In genomic region chr2:41859615-41860014, GRCh38 we compare ENCODE assay signal across 24 cellular contexts.
A peak's percentile ranks its signal among the peaks of the same experiment; 100 is the strongest.
DNase-seq lines count a peak whose midpoint lies in the region; ATAC-seq, FAIRE-seq and TF ChIP-seq lines count a peak whose summit lies in the region.
"Had no signal": no experiment of that assay in that cellular context is flagged by ENCODE, and none has a peak within 500 bp of the region (broad histone marks: within the 10 kb centered on the region; RNA-seq: fewer than 3 reads in every experiment).

No MANE protein-coding gene starts in this region.

- TF ChIP-seq CTCF in PC-3 (conservative IDR thresholded peaks at IDR 0.05; ENCODE audit: low read depth, low read length) (no peak), colonic mucosa (IDR thresholded peaks at IDR 0.05) (no peak), pancreas (IDR thresholded peaks at IDR 0.05) (no peak), mesothelial cell of epicardium (IDR thresholded peaks at IDR 0.05; ENCODE audit: unreplicated experiment) (no peak), GM20000 (IDR thresholded peaks at IDR 0.05; ENCODE audit: extremely low read depth, missing control alignments) (no peak)

- H3F3A ChIP-seq in PC-3 (ENCODE audit: low read length, unreplicated experiment) = no peaks in the 10 kb centered on the region

- no peaks in the 10 kb centered on the region for H3K27me3 Mint-ChIP-seq in mesothelial cell of epicardium (ENCODE audit: low read depth)

- no peaks in the 10 kb centered on the region for H3K9me3 Mint-ChIP-seq in mesothelial cell of epicardium
- H3K9me3 Mint-ChIP-seq: effector memory CD8-positive, alpha-beta T cell had no signal

- 16 to 19% methylated on average over 1 of the region's 1 CpG for WGBS in pancreas, 2 donors

- no peaks in the 10 kb centered on the region for H3K4me1 Mint-ChIP-seq in mesothelial cell of epicardium

- H2AFZ ChIP-seq in ACC112 (ENCODE audit: low read length, unreplicated experiment) (peak overlapping the region; percentile 43), PC-3 (ENCODE audit: low read length) (peak overlapping the region; percentile 21)

- no peak overlapping the region for H3K4me3 Mint-ChIP-seq in mesothelial cell of epicardium
- H3K4me3 Mint-ChIP-seq: activated CD8-positive, alpha-beta memory T cell treated with anti-CD3 and anti-CD28 coated beads, Interleukin-2, amount 10 ng/mL, durations not matched to agents 7 days and 5 days; effector memory CD8-positive, alpha-beta T cell had no signal

- H3K27ac ChIP-seq in ACC112 (ENCODE audit: low read depth, low read length) (peak overlapping the region; percentile 86), PC-3 (ENCODE audit: low read length) (peak overlapping the region; percentile 87), colonic mucosa (peak overlapping the region; percentile 8), pancreas (peak overlapping the region in 2 of 4 donors; percentile 25 to 53)
- H3K27ac ChIP-seq: cardiac muscle cell, foreskin keratinocyte, heart left ventricle, psoas muscle, thoracic aorta had no signal

- H3K4me1 ChIP-seq in ACC112 (ENCODE audit: control insufficient read depth, insufficient read depth, low read length, unreplicated experiment) (peaks cover 16% of the 10 kb centered on the region), PC-3 (ENCODE audit: insufficient read depth, low read length) (peaks cover 27% of the 10 kb centered on the region), colonic mucosa (no peaks in the 10 kb centered on the region), pancreas (peaks cover 0 to 11% (median 7%) of the 10 kb centered on the region in 3 donors)
- H3K4me1 ChIP-seq: heart left ventricle, psoas muscle had no signal

- POLR2A ChIA-PET in PC-3 (lab: Charles Lee; ENCODE audit: unreplicated experiment) = interaction anchor here (0.7 kb wide), 1 partner anchor 337 kb away, joined by 4 read pairs; no protein-coding TSS in a partner anchor

- H3K4me3 ChIP-seq in ACC112 (ENCODE audit: low read depth, low read length) (peak overlapping the region; percentile 77), PC-3 (ENCODE audit: low read length) (peak overlapping the region; percentile 32; the same call in 1 of the 2 replicates), colonic mucosa (no peak overlapping the region), pancreas (no peak overlapping the region)
- H3K4me3 ChIP-seq: cardiac muscle cell, heart left ventricle, psoas muscle, thoracic aorta had no signal

- H3K36me3 ChIP-seq in ACC112 (ENCODE audit: insufficient read depth, low read length) (no peaks in the 10 kb centered on the region), PC-3 (ENCODE audit: low read depth, low read length) (no peaks in the 10 kb centered on the region), colonic mucosa (no peaks in the 10 kb centered on the region), pancreas (no peaks in the 10 kb centered on the region)
- H3K36me3 ChIP-seq: cardiac muscle cell, heart left ventricle, thoracic aorta had no signal

- FAIRE-seq in pancreas (lab: Jason Lieb, UNC) = no peak

- peak overlapping the region; percentile 80 for H3K4me2 ChIP-seq in PC-3 (ENCODE audit: low read length)

- DNase-seq in PC-3 (no peak), colonic mucosa (no peak), pancreas (no peak), mesothelial cell of epicardium (ENCODE audit: low spot score in 2 of 2, unreplicated experiment in 2 of 2) (no peak), GM20000 (ENCODE audit: low spot score) (no peak)
- DNase-seq in activated naive CD4-positive, alpha-beta T cell (lab: John Stamatoyannopoulos, UW) = no peak
- DNase-seq: activated CD4-positive, CD25-positive, alpha-beta regulatory T cell; activated CD8-positive, alpha-beta memory T cell treated with anti-CD3 and anti-CD28 coated beads, Interleukin-2, amount 10 ng/mL, durations not matched to agents 7 days and 5 days; activated naive CD4-positive, alpha-beta T cell treated with Interleukin-2 at 50 U/mL for 16 hours; activated T-cell treated with anti-CD3 and anti-CD28 coated beads, Interleukin-2, amount 50 U/mL, for 48 hours; cortex of kidney; effector memory CD8-positive, alpha-beta T cell; heart left ventricle; NCI-H510A; OCI-M1; psoas muscle; Right ventricle myocardium superior; stimulated activated naive CD8-positive, alpha-beta T cell treated with anti-CD3 and anti-CD28 coated beads, Interleukin-15, Interleukin-2, amounts not matched to agents 100 U/mL and 50 U/mL, for 24 hours; SW 1271 had no signal

- CTCF ChIA-PET in PC-3 (lab: Charles Lee) = interaction anchor here (0.9 kb wide), 1 partner anchor 227 kb away, joined by 4 read pairs; no protein-coding TSS in a partner anchor

- ATAC-seq in PC-3 (0 out of 2 replicates have a peak, but pooled peaks have one; percentile 20), pancreas (peak in 3 of 4 donors; percentile 62 to 69 (median 65)), GM18520 (IDR thresholded peaks at IDR 0.05; ENCODE audit: unreplicated experiment) (no peak)
- ATAC-seq: activated CD8-positive, alpha-beta memory T cell treated with anti-CD3 and anti-CD28 coated beads, Interleukin-2, amount 10 ng/mL, durations not matched to agents 7 days and 5 days; effector memory CD8-positive, alpha-beta T cell; heart left ventricle; psoas muscle; stimulated activated naive CD8-positive, alpha-beta T cell treated with anti-CD3 and anti-CD28 coated beads, Interleukin-15, Interleukin-2, amounts not matched to agents 100 U/mL and 50 U/mL, for 24 hours had no signal

- BruUV-seq in PC-3 (replicated peaks; lab: Mats Ljungman, UMichigan) = no TSS peak

- H3K9me3 ChIP-seq in PC-3 (ENCODE audit: low read length) (no peaks in the 10 kb centered on the region), colonic mucosa (no peaks in the 10 kb centered on the region), pancreas (no peaks in the 10 kb centered on the region)
- H3K9me3 ChIP-seq: heart left ventricle, psoas muscle, thoracic aorta had no signal

- no peaks in the 10 kb centered on the region for H3K36me3 Mint-ChIP-seq in mesothelial cell of epicardium
- H3K36me3 Mint-ChIP-seq: activated CD8-positive, alpha-beta memory T cell treated with anti-CD3 and anti-CD28 coated beads, Interleukin-2, amount 10 ng/mL, durations not matched to agents 7 days and 5 days had no signal

- no peaks in the 10 kb centered on the region for H4K20me1 ChIP-seq in PC-3 (ENCODE audit: low read length)

- H3K27ac Mint-ChIP-seq in mesothelial cell of epicardium = no peak overlapping the region
- H3K27ac Mint-ChIP-seq: activated CD8-positive, alpha-beta memory T cell treated with anti-CD3 and anti-CD28 coated beads, Interleukin-2, amount 10 ng/mL, durations not matched to agents 7 days and 5 days; effector memory CD8-positive, alpha-beta T cell had no signal

- H3K9me2 ChIP-seq in PC-3 (replicated peaks; ENCODE audit: low read length) = no peaks in the 10 kb centered on the region

- H3K9ac ChIP-seq in PC-3 (ENCODE audit: low read length) (peak overlapping the region; percentile 28; the same call in 1 of the 2 replicates), colonic mucosa (ENCODE audit: low read depth in 2 of 2, low read length in 2 of 2) (no peak overlapping the region)

- H3K79me2 ChIP-seq in ACC112 (ENCODE audit: control insufficient read depth, insufficient read depth, low read length, unreplicated experiment) (no peaks in the 10 kb centered on the region), PC-3 (ENCODE audit: low read length) (no peaks in the 10 kb centered on the region)

- intact Hi-C loops in PC-3 (cut with micrococcal nuclease) = loop anchor here (2.0 to 5.0 kb wide), 3 partner anchors 108 to 338 kb away; no protein-coding TSS in a partner anchor
- intact Hi-C loops in colonic mucosa (cut with DNase I) = loop anchor here (10.0 kb wide), 1 partner anchor 465 kb away; no protein-coding TSS in a partner anchor
- intact Hi-C loops in pancreas (cut with DNase I) = loop anchor here in 1 of 3 donors (10.0 kb wide), 1 partner anchor 475 kb away; no protein-coding TSS in a partner anchor

- H3K27me3 ChIP-seq in ACC112 (ENCODE audit: insufficient read depth, low read length) = no peaks in the 10 kb centered on the region
- H3K27me3 ChIP-seq in PC-3 (ENCODE audit: low read length) = no peaks in the 10 kb centered on the region
- no peaks in the 10 kb centered on the region for H3K27me3 ChIP-seq in colonic mucosa
- H3K27me3 ChIP-seq in pancreas = no peaks in the 10 kb centered on the region
- H3K27me3 ChIP-seq: cardiac muscle cell, foreskin keratinocyte had no signal

Comparison
In these comparisons a context has a peak if more than half of its experiments do, and no peak if none do; other contexts are left out.
1. H3K4me3 ChIP-seq: peak in ACC112 (single experiment) and PC-3 (single experiment); none in colonic mucosa (single experiment) and pancreas (0 of 4).